11 cellular contexts compared by ENCODE assay signal in genomic region chr2:240453461-240454030, GRCh38. TPM values are rescaled to one million over a fixed set of nuclear protein-coding genes. Genes with fewer than 3 reads are reported as not detected.
DNase-seq lines count a peak whose midpoint lies in the region; ATAC-seq and TF ChIP-seq lines count a peak whose summit lies in the region.
"Had no signal": no experiment of that assay in that cellular context is flagged by ENCODE, and none has a peak within 500 bp of the region (broad histone marks: within the 10 kb centered on the region; RNA-seq: fewer than 3 reads in every experiment).

No MANE protein-coding gene starts in this region.

- H3K4me3 ChIP-seq in BE2C (ENCODE audit: low read depth, low read length) = no peak overlapping the region
- H3K4me3 ChIP-seq in RWPE2 (ENCODE audit: severe bottlenecking) = peak overlapping the region; percentile 28
- H3K4me3 ChIP-seq in heart left ventricle = peak overlapping the region in 5 of 12 donors; percentile 1 to 76 (median 26)
- H3K4me3 ChIP-seq in ovary = peak overlapping the region; percentile 28

- H3K27me3 ChIP-seq in BE2C (peaks cover 3% of the 10 kb centered on the region; the same call in 1 of the 2 replicates), RWPE2 (ENCODE audit: insufficient read depth, poor library complexity, severe bottlenecking) (no peaks in the 10 kb centered on the region), heart left ventricle (peaks cover 0 to 47% (median 6%) of the 10 kb centered on the region in 9 donors), ovary (no peaks in the 10 kb centered on the region)

- peak; percentile 27 for DNase-seq in BE2C
- DNase-seq in RWPE2 (ENCODE audit: low spot score) = peak; percentile 27
- peak in 3 of 5 donors; percentile 15 to 63 (median 19) for DNase-seq in heart left ventricle
- peak; percentile 15 to 54 (median 42) for DNase-seq in ovary
- DNase-seq in activated effector memory CD4-positive, alpha-beta T cell treated with Interleukin-2 at 50 U/mL for 16 hours = no peak
- no peak for DNase-seq in activated naive CD4-positive, alpha-beta T cell treated with anti-CD3 and anti-CD28 coated beads, Interleukin-2, amount 50 U/mL, for 16 hours
- DNase-seq: activated CD4-positive, alpha-beta T cell treated with anti-CD3 and anti-CD28 coated beads, Interleukin-2, amount 50 U/mL, for 48 hours; CD4-positive, CD25-positive, alpha-beta regulatory T cell; NCI-H82 had no signal

- no peak for TF ChIP-seq POLR2A in heart left ventricle (IDR thresholded peaks at IDR 0.05)
- TF ChIP-seq POLR2A in ovary (IDR thresholded peaks at IDR 0.05) = no peak

- 17 to 53% (median 28%) methylated on average over 6 to 75 of the region's 76 CpGs for whole genome bisulfite sequencing in heart left ventricle, 4 donors
- WGBS in ovary, 3 donors = 6 to 25% (median 7%) methylated on average over 17 to 72 of the region's 76 CpGs

- H3K36me3 ChIP-seq in BE2C (no peaks in the 10 kb centered on the region), RWPE2 (ENCODE audit: low read depth) (peaks cover 2% of the 10 kb centered on the region), heart left ventricle (no peaks in the 10 kb centered on the region), ovary (no peaks in the 10 kb centered on the region)

- TF ChIP-seq EP300 in ovary (IDR thresholded peaks at IDR 0.05) = no peak

- no peak for TF ChIP-seq CTCF in BE2C (IDR thresholded peaks at IDR 0.05; ENCODE audit: low read depth, low read length)
- TF ChIP-seq CTCF in RWPE2 (IDR thresholded peaks at IDR 0.05; ENCODE audit: poor library complexity, severe bottlenecking) = no peak
- TF ChIP-seq CTCF in heart left ventricle (IDR thresholded peaks at IDR 0.05) = no peak
- TF ChIP-seq CTCF in ovary (IDR thresholded peaks at IDR 0.05) = no peak

- H3K4me1 ChIP-seq in BE2C (peaks cover 30% of the 10 kb centered on the region), RWPE2 (ENCODE audit: insufficient read depth, poor library complexity, severe bottlenecking) (peaks cover 58% of the 10 kb centered on the region), heart left ventricle (peaks cover 0 to 89% (median 32%) of the 10 kb centered on the region in 12 donors), ovary (ENCODE audit: insufficient read depth) (peaks cover 19% of the 10 kb centered on the region)

- ATAC-seq in RWPE2 (ENCODE audit: low read depth) (no peak), heart left ventricle (no peak), HG02610 (IDR thresholded peaks at IDR 0.05; ENCODE audit: unreplicated experiment) (no peak), GM18861 (IDR thresholded peaks at IDR 0.05; ENCODE audit: unreplicated experiment) (no peak)

- H3K9me3 ChIP-seq in BE2C = no peaks in the 10 kb centered on the region
- H3K9me3 ChIP-seq in RWPE2 (ENCODE audit: severe bottlenecking) = no peaks in the 10 kb centered on the region
- H3K9me3 ChIP-seq in heart left ventricle = no peaks in the 10 kb centered on the region
- H3K9me3 ChIP-seq in ovary = no peaks in the 10 kb centered on the region

- H3K27ac ChIP-seq in RWPE2 (ENCODE audit: poor library complexity, severe bottlenecking) (no peak overlapping the region), heart left ventricle (no peak overlapping the region), ovary (peak overlapping the region in 1 of 2 donors; percentile 42)

- intact Hi-C loops in heart left ventricle (cut with DNase I) (no loop called here), ovary (cut with DNase I) (loop anchor here in 1 of 4 donors (1.0 kb wide), 1 partner anchor 107 kb away; the partner anchor contains the start of gene DUSP28)

RNA-seq across cellular contexts. Expression of gene GPC1, which starts 18.1 kb away (rescaled TPM):
- polyA plus RNA-seq in BE2C (2012; ENCODE audit: insufficient read depth, insufficient read length, low read depth) = 46.0 TPM
- total RNA-seq in heart left ventricle (100 to 1,000 TPM; 131 to 316 (median 193) TPM), ovary (100 to 1,000 TPM in 1 of 7 donors, 10 to 100 TPM in 6; 27.2 to 149 (median 73.3) TPM)
- polyA plus RNA-seq in heart left ventricle (100 to 1,000 TPM; 134 to 209 TPM), ovary (10 to 100 TPM in 1 of 2 donors, 1 to 10 TPM in 1; 2.9 to 63.3 TPM)

Comparison
In these comparisons a context has a peak if more than half of its experiments do, and no peak if none do; other contexts are left out.
1. DNase-seq: peak in BE2C (single experiment), RWPE2 (single experiment), heart left ventricle (3 of 5) and ovary (5 of 5); none in activated effector memory CD4-positive, alpha-beta T cell treated with Interleukin-2 at 50 U/mL for 16 hours (single experiment) and activated naive CD4-positive, alpha-beta T cell treated with anti-CD3 and anti-CD28 coated beads, Interleukin-2, amount 50 U/mL, for 16 hours (single experiment).